31 cellular contexts compared by ENCODE assay signal in genomic region chr6:28165566-28165965, GRCh38.
"Had no signal": no experiment of that assay in that cellular context is flagged by ENCODE, and none has a peak within 500 bp of the region (broad histone marks: within the 10 kb centered on the region; RNA-seq: fewer than 3 reads in every experiment).

No MANE protein-coding gene starts in this region.

- H3K9me3 ChIP-seq: adrenal gland, body of pancreas, breast epithelium, MG63, SJSA1, SK-N-SH had no signal

- H3K9ac ChIP-seq: SK-N-SH had no signal

- H3K27ac ChIP-seq: adrenal gland, body of pancreas, breast epithelium, SJSA1 had no signal

- FAIRE-seq: astrocyte, TTC549 had no signal

- H3K4me3 ChIP-seq: adrenal gland, body of pancreas, breast epithelium, MG63, SJSA1 had no signal

- ATAC-seq: activated naive CD4-positive, alpha-beta T cell treated with anti-CD3 and anti-CD28 coated beads, Interleukin-2, amount 50 U/mL, for 72 hours; activated T-cell treated with anti-CD3 and anti-CD28 coated beads, Interleukin-2, amount 50 U/mL, for 4 hours; body of pancreas; Panc1 had no signal

- H3K4me1 ChIP-seq: breast epithelium, SJSA1 had no signal

- H3K36me3 ChIP-seq: adrenal gland, breast epithelium, MG63, SJSA1 had no signal

- DNase-seq: activated CD4-positive, alpha-beta memory T cell treated with anti-CD3 and anti-CD28 coated beads for 36 hours; activated CD4-positive, alpha-beta T cell treated with anti-CD3 and anti-CD28 coated beads, Interleukin-2, amount 50 U/mL, for 1 hour; activated CD8-positive, alpha-beta memory T cell treated with anti-CD3 and anti-CD28 coated beads, Interleukin-2, amount 50 U/mL, for 4 hours; activated gamma-delta T cell treated with Interleukin-2 at 50 U/mL for 16 hours; activated naive CD4-positive, alpha-beta T cell treated with anti-CD3 and anti-CD28 coated beads for 36 hours; activated T-cell treated with anti-CD3 and anti-CD28 coated beads for 4 hours; activated T-cell treated with anti-CD3 and anti-CD28 coated beads, Interleukin-2, amount 50 U/mL, for 4 hours; adrenal gland; body of pancreas; Kasumi-1; KG1; MG63; NCI-H1048; NCI-H1105 treated with DMSO at 0.1 percent for 48 hours; NCI-H1436; NCI-H1694; NCI-H1930; NCI-H2081 treated with DMSO at 0.1 percent for 48 hours; NCI-H2171 treated with DMSO at 0.1 percent for 48 hours; NCI-H2227 treated with DMSO at 0.1 percent for 48 hours; NCI-H446; NCI-H510A treated with DMSO at 0.1 percent for 48 hours; NCI-H526 treated with DMSO at 0.1 percent for 48 hours; SHP77; SK-N-SH had no signal

- H3K4me2 ChIP-seq: SK-N-SH had no signal

- H3K27me3 ChIP-seq: adrenal gland, body of pancreas, breast epithelium, MG63, SJSA1 had no signal
